Comparison of ENCODE assay signal across 8 cellular contexts in genomic region chr16:11253009-11253994, GRCh38. TPM values are rescaled to one million over a fixed set of nuclear protein-coding genes. Genes with fewer than 3 reads are reported as not detected.
DNase-seq lines count a peak whose midpoint lies in the region; ATAC-seq and TF ChIP-seq lines count a peak whose summit lies in the region.

No MANE protein-coding gene starts in this region.

- peak overlapping the region; percentile 92 for H3K4me3 Mint-ChIP-seq in dendritic cell treated with granulocyte-macrophage colony-stimulating factor and Interleukin-4, amounts not matched to agents 40 ng/mL and 50 ng/mL, for 4 days

- intact Hi-C loops in dendritic cell treated with granulocyte-macrophage colony-stimulating factor and Interleukin-4, amounts not matched to agents 40 ng/mL and 50 ng/mL, for 4 days (cut with micrococcal nuclease), result loop anchor here (5.0 to 10.0 kb wide), 2 partner anchors 71 to 119 kb away; no protein-coding TSS in a partner anchor
- intact Hi-C loops in gastrocnemius medialis (cut with DNase I; ENCODE audit: low total_unique reads), result loop anchor here (10.0 kb wide), 1 partner anchor 509 kb away; the partner anchor contains the start of gene NUBP1

- no peaks in the 10 kb centered on the region for H3K27me3 ChIP-seq in gastrocnemius medialis

- H3K36me3 Mint-ChIP-seq in dendritic cell treated with granulocyte-macrophage colony-stimulating factor and Interleukin-4, amounts not matched to agents 40 ng/mL and 50 ng/mL, for 4 days (ENCODE audit: low read depth), result peaks cover 47% of the 10 kb centered on the region

- no peaks in the 10 kb centered on the region for H3K27me3 Mint-ChIP-seq in dendritic cell treated with granulocyte-macrophage colony-stimulating factor and Interleukin-4, amounts not matched to agents 40 ng/mL and 50 ng/mL, for 4 days

- DNase-seq in UCSD-AML1 (lab: John Stamatoyannopoulos, UW; ENCODE audit: unreplicated experiment), result peak; percentile 29
- DNase-seq in gastrocnemius medialis, result no peak
- DNase-seq in RKO (ENCODE audit: low spot score), result no peak
- DNase-seq in NCI-H1092 treated with DMSO at 0.1 percent for 48 hours (lab: John Stamatoyannopoulos, UW), result no peak

- no peaks in the 10 kb centered on the region for H3K9me3 Mint-ChIP-seq in dendritic cell treated with granulocyte-macrophage colony-stimulating factor and Interleukin-4, amounts not matched to agents 40 ng/mL and 50 ng/mL, for 4 days

- H3K4me3 ChIP-seq in GM08714 (ENCODE audit: low read length) (peak overlapping the region; percentile 90), gastrocnemius medialis (peak overlapping the region in 3 of 4 donors; percentile 79 to 94 (median 88))

- TF ChIP-seq POLR2A in gastrocnemius medialis (IDR thresholded peaks at IDR 0.05), result no peak

- H3K36me3 ChIP-seq in gastrocnemius medialis, result no peaks in the 10 kb centered on the region

- H3K27ac ChIP-seq in gastrocnemius medialis, result peak overlapping the region in 3 of 4 donors; percentile 3 to 42 (median 24)

- peaks cover 10 to 15% of the 10 kb centered on the region in 2 donors for H3K4me1 ChIP-seq in gastrocnemius medialis

- TF ChIP-seq CTCF in gastrocnemius medialis (IDR thresholded peaks at IDR 0.05 in 4 of 5, conservative IDR thresholded peaks at IDR 0.05 in 1 of 5), result no peak

- H3K4me1 Mint-ChIP-seq in dendritic cell treated with granulocyte-macrophage colony-stimulating factor and Interleukin-4, amounts not matched to agents 40 ng/mL and 50 ng/mL, for 4 days (ENCODE audit: low read depth), result peaks cover 45% of the 10 kb centered on the region

- peak overlapping the region; percentile 99 for H3K27ac Mint-ChIP-seq in dendritic cell treated with granulocyte-macrophage colony-stimulating factor and Interleukin-4, amounts not matched to agents 40 ng/mL and 50 ng/mL, for 4 days

- in situ Hi-C loops in gastrocnemius medialis (cut with MboI; ENCODE audit: low sequenced_read_pairs in 4 of 4), result no loop called here

- no peaks in the 10 kb centered on the region for H3K9me3 ChIP-seq in gastrocnemius medialis

- no peak for ATAC-seq in gastrocnemius medialis
- no peak for ATAC-seq in HG03342 (IDR thresholded peaks at IDR 0.05; ENCODE audit: unreplicated experiment)
- ATAC-seq in GM19455 (IDR thresholded peaks at IDR 0.05; ENCODE audit: unreplicated experiment), result no peak

RNA-seq across cellular contexts. Expression of gene SOCS1, which starts 2.7 kb away (rescaled TPM):
- total RNA-seq in gastrocnemius medialis, result 1 to 10 TPM; 1.1 to 5.5 (median 3.1) TPM

RNA-seq across cellular contexts. Expression of gene TNP2, which starts 15.8 kb away (rescaled TPM):
- not detected for total RNA-seq in gastrocnemius medialis

RNA-seq across cellular contexts. Expression of gene PRM3, which starts 20.1 kb away (rescaled TPM):
- total RNA-seq in gastrocnemius medialis, result not detected

RNA-seq across cellular contexts. Expression of gene PRM2, which starts 23.0 kb away (rescaled TPM):
- total RNA-seq in gastrocnemius medialis, result not detected

RNA-seq across cellular contexts. Expression of gene PRM1, which starts 27.8 kb away (rescaled TPM):
- total RNA-seq in gastrocnemius medialis, result not detected
